ENCODE assay signal across 1 cellular context in the genomic region with DNA sequence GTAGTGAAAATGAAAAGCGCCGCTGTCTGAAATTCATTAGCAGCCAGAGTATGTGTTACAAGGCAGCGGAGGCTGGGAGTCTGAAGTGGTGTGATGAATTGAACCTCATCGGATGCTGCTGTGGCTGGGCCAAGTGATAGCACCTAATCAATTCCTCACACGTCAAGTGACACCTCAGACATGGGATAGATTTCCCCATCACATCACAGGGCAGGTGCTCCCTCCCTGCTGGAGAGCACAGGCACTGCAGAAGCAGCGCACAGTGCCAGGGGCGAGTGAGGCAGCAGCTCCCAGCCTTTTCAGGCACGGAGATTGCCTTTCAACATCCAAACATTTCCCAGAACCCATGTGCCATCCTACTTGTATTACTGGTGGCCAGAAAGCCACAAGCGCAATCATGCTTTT.
TF ChIP-seq lines count a peak whose summit lies in the region.

No MANE protein-coding gene starts in this region.

TF ChIP-seq in neural cell, 6 proteins besides CTCF, POLR2A, EP300 and RAD21 (continued from another document):
- peak; percentile 82 for TF ChIP-seq POLR2AphosphoS5 (IDR thresholded peaks at IDR 0.05)
- TF ChIP-seq TAF1 (IDR thresholded peaks at IDR 0.05; ENCODE audit: low read depth) = peak; percentile 44
- peak; percentile 71 for TF ChIP-seq SMC3 (conservative IDR thresholded peaks at IDR 0.05; ENCODE audit: poor library complexity)
